31 cellular contexts compared by ENCODE assay signal in the genomic region with DNA sequence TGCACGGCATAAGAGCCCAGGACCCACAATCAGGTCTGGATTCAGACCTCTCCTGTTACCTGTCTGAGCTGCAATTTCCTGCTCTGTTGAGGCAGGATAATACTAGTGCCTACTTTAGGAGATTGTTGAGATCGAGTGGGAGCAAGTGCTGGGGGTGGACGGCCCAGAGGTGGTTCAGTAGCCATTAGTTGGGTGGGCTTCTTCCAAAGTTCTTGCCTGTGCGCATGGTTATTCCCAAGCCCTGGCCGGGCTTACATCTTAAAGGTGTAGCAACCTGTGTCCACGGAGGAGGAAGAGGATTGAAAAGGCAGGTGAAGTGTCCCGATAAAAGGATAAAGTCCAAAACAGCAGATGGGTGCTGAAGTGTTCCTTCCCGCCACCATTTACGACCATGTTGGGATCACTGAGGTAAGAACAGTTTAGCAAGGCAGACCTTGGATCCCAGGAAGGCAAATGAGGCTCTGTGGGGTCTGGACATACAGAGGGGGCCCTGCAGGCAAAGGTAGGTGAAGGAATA.
"Had no signal": no experiment of that assay in that cellular context is flagged by ENCODE, and none has a peak within 500 bp of the region (broad histone marks: within the 10 kb centered on the region; RNA-seq: fewer than 3 reads in every experiment).

No MANE protein-coding gene starts in this region.

- H3K4me3 ChIP-seq: breast epithelium, hepatocyte, right lobe of liver, smooth muscle cell, stomach, transverse colon had no signal

- H3K9me3 ChIP-seq: breast epithelium, right lobe of liver, stomach, transverse colon had no signal

- DNase-seq: activated CD4-positive, alpha-beta memory T cell treated with anti-CD3 and anti-CD28 coated beads, Interleukin-2, amount 10 ng/mL, durations not matched to agents 7 days and 5 days; activated CD4-positive, alpha-beta T cell treated with anti-CD3 and anti-CD28 coated beads for 1 hour; activated CD4-positive, alpha-beta T cell treated with anti-CD3 and anti-CD28 coated beads, Interleukin-2, amount 10 ng/mL, durations not matched to agents 7 days and 5 days; activated CD8-positive, alpha-beta memory T cell treated with anti-CD3 and anti-CD28 coated beads, Interleukin-2, amount 50 U/mL, for 48 hours; activated gamma-delta T cell; activated naive CD4-positive, alpha-beta T cell treated with anti-CD3 and anti-CD28 coated beads, Interleukin-2, amount 10 ng/mL, durations not matched to agents 7 days and 5 days; activated naive CD8-positive, alpha-beta T cell treated with anti-CD3 and anti-CD28 coated beads, Interleukin-2, amount 10 ng/mL, durations not matched to agents 7 days and 5 days; activated T-cell treated with anti-CD3 and anti-CD28 coated beads, Interleukin-2, amount 50 U/mL, for 24 hours; amygdala; central memory CD4-positive, alpha-beta T cell; effector CD4-positive, alpha-beta T cell; left cardiac atrium; midbrain; naive thymus-derived CD8-positive, alpha-beta T cell; nucleus accumbens; right lobe of liver; stimulated activated CD4-positive, alpha-beta T cell treated with anti-CD3 and anti-CD28 coated beads, Interleukin-1b, Interleukin-23, amount 100 ng/mL, for 48 hours; stimulated activated CD4-positive, alpha-beta T cell treated with anti-CD3 and anti-CD28 coated beads, Interleukin-4, amount 100 ng/mL, for 4 hours; stimulated activated CD8-positive, alpha-beta memory T cell treated with anti-CD3 and anti-CD28 coated beads, Interleukin-4, amount 100 ng/mL, for 48 hours; stomach; T-helper 2 cell; transverse colon had no signal

- FAIRE-seq: frontal cortex, keratinocyte, urothelium cell line had no signal

- H3K36me3 ChIP-seq: breast epithelium, right lobe of liver, transverse colon had no signal

- H3K27me3 ChIP-seq: breast epithelium, hepatocyte, right lobe of liver, stomach, transverse colon had no signal

- H3K9ac ChIP-seq: parathyroid adenoma had no signal

- ATAC-seq: left cardiac atrium; naive thymus-derived CD8-positive, alpha-beta T cell; right lobe of liver; stimulated activated memory B cell treated with anti-CD40 and anti-IgM and Interleukin-4, amounts not matched to agents 10 μg/mL and 1 μg/mL and 100 μg/mL, for 72 hours; WTC11 had no signal

- H3K27ac ChIP-seq: hepatocyte, parathyroid adenoma had no signal
